Comparison of ENCODE assay signal across 1 cellular context in the genomic region with DNA sequence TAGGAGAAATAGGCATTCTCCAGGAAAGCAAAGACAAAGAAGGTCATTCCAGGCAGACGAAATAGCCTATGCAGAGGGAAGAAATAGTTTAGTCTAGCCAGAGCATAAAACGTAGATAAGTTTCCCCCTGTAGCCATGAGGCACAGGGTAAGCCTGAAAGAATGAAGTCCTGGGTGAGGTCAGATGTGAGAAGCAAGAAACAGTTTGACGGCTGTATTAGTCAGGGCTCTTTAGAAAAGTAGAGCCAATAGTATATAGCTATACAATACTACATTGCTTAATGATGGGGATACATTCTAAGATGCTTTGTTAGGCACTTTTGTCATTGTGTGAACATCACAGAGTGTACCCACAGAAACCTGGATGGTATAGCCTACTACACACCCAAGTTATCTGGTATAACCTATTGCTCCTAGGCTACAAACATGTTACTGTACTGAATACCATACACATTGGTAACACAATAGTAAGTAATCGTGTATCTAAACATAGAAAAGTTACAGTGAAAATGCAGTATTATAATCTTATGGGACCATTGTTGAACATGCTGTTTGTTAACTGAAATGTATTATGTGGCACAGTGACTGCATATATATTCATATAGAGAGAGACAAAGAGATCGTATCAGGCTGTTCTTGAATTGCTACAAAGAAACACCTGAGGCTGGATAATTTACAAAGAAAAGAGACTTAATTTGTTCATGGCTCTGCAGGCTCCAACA.
TF ChIP-seq lines count a peak whose summit lies in the region.

No MANE protein-coding gene starts in this region.

TF ChIP-seq in H1, 55 proteins besides CTCF, POLR2A, EP300 and RAD21:
- TF ChIP-seq KDM5A (IDR thresholded peaks at IDR 0.05; ENCODE audit: low read length) (no peak), E2F6 (IDR thresholded peaks at IDR 0.05) (no peak), CHD7 (IDR thresholded peaks at IDR 0.05; ENCODE audit: insufficient replicate concordance, low read length) (no peak), BRCA1 (IDR thresholded peaks at IDR 0.05; ENCODE audit: low read depth, low read length) (no peak)
